In genomic region chr13:27389891-27390290, GRCh38 we compare ENCODE assay signal across 6 cellular contexts.
"Had no signal": no experiment of that assay in that cellular context is flagged by ENCODE, and none has a peak within 500 bp of the region (broad histone marks: within the 10 kb centered on the region; RNA-seq: fewer than 3 reads in every experiment).

No MANE protein-coding gene starts in this region.

- H3K9me3 Mint-ChIP-seq: GM23338, H9 had no signal

- H3K27ac Mint-ChIP-seq: GM23338, H9 had no signal

- DNase-seq: H9, HCEC 1CT, IMR-90, KG1 had no signal

- H3K4me3 ChIP-seq: GM23338, K562 had no signal

- ATAC-seq: GM23338, K562 had no signal

- H3K4me3 Mint-ChIP-seq: GM23338, H9 had no signal
